Comparison of ENCODE assay signal across 16 cellular contexts in genomic region chr10:68742397-68742796, GRCh38. TPM values are rescaled to one million over a fixed set of nuclear protein-coding genes. Genes with fewer than 3 reads are reported as not detected.
DNase-seq lines count a peak whose midpoint lies in the region; ATAC-seq, FAIRE-seq and TF ChIP-seq lines count a peak whose summit lies in the region.
"Had no signal": no experiment of that assay in that cellular context is flagged by ENCODE, and none has a peak within 500 bp of the region (broad histone marks: within the 10 kb centered on the region; RNA-seq: fewer than 3 reads in every experiment).

No MANE protein-coding gene starts in this region.

- H3K4me1 ChIP-seq in HEK293 (ENCODE audit: control insufficient read depth, insufficient read depth, low read length) (no peaks in the 10 kb centered on the region), gastrocnemius medialis (no peaks in the 10 kb centered on the region), aorta (ENCODE audit: control insufficient read depth in 1 of 2, insufficient read depth in 2 of 2, low read length in 2 of 2) (no peaks in the 10 kb centered on the region)
- H3K4me1 ChIP-seq: BLaER1 had no signal

- no peak overlapping the region; the same call in 1 of the 2 replicates for H3K27ac ChIP-seq in HEK293 (ENCODE audit: extremely low read depth, low read depth, low read length)
- H3K27ac ChIP-seq in gastrocnemius medialis = peak overlapping the region in 3 of 4 donors; percentile 3 to 32 (median 16)
- H3K27ac ChIP-seq in aorta (ENCODE audit: low read depth in 1 of 2, low read length in 2 of 2) = no peak overlapping the region
- H3K27ac ChIP-seq: BLaER1, GM23248 had no signal

- 76 to 79% methylated on average over 6 of the region's 6 CpGs for WGBS in aorta, 2 donors

- POLR2A ChIA-PET in HEK293 (lab: Yijun Ruan, JAX) = no interaction called here

- H3K9me3 ChIP-seq in HEK293 (ENCODE audit: control insufficient read depth, insufficient read depth, low read depth, low read length) (no peaks in the 10 kb centered on the region), gastrocnemius medialis (no peaks in the 10 kb centered on the region), aorta (ENCODE audit: control insufficient read depth, low read length) (no peaks in the 10 kb centered on the region)
- H3K9me3 ChIP-seq: BLaER1 had no signal

- no peak for TF ChIP-seq CTCF in HEK293 (tag by site-specific recombination; IDR thresholded peaks at IDR 0.05)
- TF ChIP-seq CTCF in gastrocnemius medialis (IDR thresholded peaks at IDR 0.05 in 4 of 5, conservative IDR thresholded peaks at IDR 0.05 in 1 of 5) = no peak

- CTCF ChIA-PET in HEK293 (lab: Yijun Ruan, JAX) = interaction anchor here (0.6 kb wide), 2 partner anchors 32 to 689 kb away, joined by 3 to 5 read pairs; no protein-coding TSS in a partner anchor

- intact Hi-C loops in gastrocnemius medialis (cut with DNase I; ENCODE audit: low total_unique reads) = no loop called here
- intact Hi-C loops in aorta (cut with DNase I) = no loop called here

- H3K4me3 ChIP-seq in HEK293 (ENCODE audit: low read depth, low read length) (no peak overlapping the region), gastrocnemius medialis (no peak overlapping the region), aorta (ENCODE audit: low read length in 2 of 2) (no peak overlapping the region)
- H3K4me3 ChIP-seq: BLaER1, GM23248 had no signal

- H3K27me3 ChIP-seq in gastrocnemius medialis (no peaks in the 10 kb centered on the region), aorta (ENCODE audit: control insufficient read depth in 1 of 2, insufficient read depth in 2 of 2, low read length in 1 of 2) (no peaks in the 10 kb centered on the region)
- H3K27me3 ChIP-seq: BLaER1 had no signal

- peak in 1 of 2 donors; percentile 33 for ATAC-seq in gastrocnemius medialis
- ATAC-seq in GM21526 (IDR thresholded peaks at IDR 0.05; ENCODE audit: low FRiP score, unreplicated experiment) = no peak
- no peak for ATAC-seq in aorta (ENCODE audit: low FRiP score)
- ATAC-seq: CD8-positive, alpha-beta T cell; HCT116; HepG2 had no signal

- in situ Hi-C loops in gastrocnemius medialis (cut with MboI; ENCODE audit: low sequenced_read_pairs in 4 of 4) = loop anchor here in 2 of 4 donors (25.0 kb wide), 2 partner anchors 170 to 355 kb away; partner anchors contain the start of gene DDX50 (in 1 of the 2)

- TF ChIP-seq POLR2A in GM12892 (IDR thresholded peaks at IDR 0.05; ENCODE audit: low read depth, low read length) (no peak), gastrocnemius medialis (IDR thresholded peaks at IDR 0.05) (no peak)

- FAIRE-seq in GM12892 (lab: Jason Lieb, UNC) = peak; percentile 51
- FAIRE-seq: HepG2 had no signal

- H3K36me3 ChIP-seq in HEK293 (ENCODE audit: control insufficient read depth in 2 of 2, insufficient read depth in 1 of 2, low read length in 2 of 2) (peaks cover 79 to 98% of the 10 kb centered on the region in 2 experiments), gastrocnemius medialis (peaks cover 0 to 95% of the 10 kb centered on the region in 2 donors), aorta (ENCODE audit: control insufficient read depth in 1 of 2, insufficient read depth in 2 of 2, low read length in 1 of 2) (peaks cover 6% of the 10 kb centered on the region in 2 donors)

- DNase-seq in GM12892 (ENCODE audit: insufficient read length) = no peak
- DNase-seq in mesenteric fat pad (ENCODE audit: low spot score) = peak; percentile 5
- DNase-seq in gastrocnemius medialis = no peak
- no peak for DNase-seq in aorta
- no peak for DNase-seq in SKM-1 (lab: John Stamatoyannopoulos, UW; ENCODE audit: unreplicated experiment)
- DNase-seq: 8988T; Calu3; CD8-positive, alpha-beta T cell; DMS79 treated with DMSO at 0.1 percent for 48 hours; GF-D8; GM23248 had no signal

TF ChIP-seq in HEK293, 187 proteins besides CTCF, POLR2A, EP300 and RAD21:
- TF ChIP-seq ZNF561 (tag by site-specific recombination; IDR thresholded peaks at IDR 0.05; ENCODE audit: borderline replicate concordance) (no peak), SCRT2 (tag by site-specific recombination; IDR thresholded peaks at IDR 0.05) (peak; percentile 36; the same call in 1 of the 2 replicates), ZNF473 (tag by site-specific recombination; IDR thresholded peaks at IDR 0.05) (no peak), ZNF558 (tag by site-specific recombination; IDR thresholded peaks at IDR 0.05) (peak; percentile 63; the same call in 1 of the 2 replicates)

RNA-seq across cellular contexts. Expression of gene CCAR1, which starts 21.4 kb away (rescaled TPM):
- 47.2 TPM for polyA plus RNA-seq in GM12892 (2012; ENCODE audit: missing spikeins)
- total RNA-seq in mesenteric fat pad = 51.9 TPM
- 10 to 100 TPM; 17.8 to 71.3 (median 37.7) TPM for total RNA-seq in gastrocnemius medialis
- total RNA-seq in aorta = 10 to 100 TPM; 49.4 to 71.1 TPM
- 10 to 100 TPM; 14.7 to 50.0 TPM for polyA plus RNA-seq in aorta

Comparison
In these comparisons a context has a peak if more than half of its experiments do, and no peak if none do; other contexts are left out.
1. H3K27ac ChIP-seq: peak in gastrocnemius medialis (3 of 4); none in HEK293 (single experiment) and aorta (0 of 2).